Comparison of ENCODE assay signal across 15 cellular contexts in the genomic region with DNA sequence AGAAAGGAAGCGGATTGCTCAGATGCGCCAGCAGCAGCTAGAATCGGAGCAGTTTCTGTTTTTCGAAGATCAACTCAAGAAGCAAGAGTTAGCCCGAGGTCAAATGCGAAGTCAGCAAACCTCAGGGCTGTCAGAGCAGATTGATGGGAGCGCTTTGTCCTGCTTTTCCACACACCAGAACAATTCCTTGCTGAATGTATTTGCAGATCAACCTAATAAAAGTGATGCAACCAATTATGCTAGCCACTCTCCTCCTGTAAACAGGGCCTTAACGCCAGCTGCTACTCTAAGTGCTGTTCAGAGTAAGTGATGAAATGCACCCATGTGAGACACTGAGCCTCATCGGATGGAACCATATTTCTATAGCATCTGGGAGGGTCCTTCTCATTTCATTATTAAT. TPM values are rescaled to one million over a fixed set of nuclear protein-coding genes. Genes with fewer than 3 reads are reported as not detected.
A peak's percentile ranks its signal among the peaks of the same experiment; 100 is the strongest.
DNase-seq lines count a peak whose midpoint lies in the region; ATAC-seq, FAIRE-seq and TF ChIP-seq lines count a peak whose summit lies in the region.
"Had no signal": no experiment of that assay in that cellular context is flagged by ENCODE, and none has a peak within 500 bp of the region (broad histone marks: within the 10 kb centered on the region; RNA-seq: fewer than 3 reads in every experiment).

No MANE protein-coding gene starts in this region.

- peak; percentile 20 for FAIRE-seq in GM12891 (lab: Jason Lieb, UNC)
- FAIRE-seq: colon, GM12878, TTC549 had no signal

- TF ChIP-seq POLR2A in GM12891 (IDR thresholded peaks at IDR 0.05; ENCODE audit: low read depth, low read length) = no peak

- intact Hi-C loops in sciatic nerve (cut with DNase I) = no loop called here

- no peak for DNase-seq in GM12891 (ENCODE audit: insufficient read length, low spot score)
- peak; percentile 71 for DNase-seq in NCI-H345 (lab: John Stamatoyannopoulos, UW)
- DNase-seq in fibroblast of villous mesenchyme (ENCODE audit: low read depth) = peak; percentile 86
- DNase-seq in sciatic nerve (ENCODE audit: low spot score) = no peak
- no peak for DNase-seq in EL
- no peak for DNase-seq in KBM-7
- DNase-seq: CD4-positive, CD25-positive, alpha-beta regulatory T cell; hippocampal formation; stimulated activated CD4-positive, alpha-beta T cell treated with anti-CD3 and anti-CD28 coated beads, Interleukin-4, amount 100 ng/mL, for 24 hours; testis had no signal

- H3K4me3 ChIP-seq in fibroblast of villous mesenchyme (ENCODE audit: low read depth, low read length) = no peak overlapping the region
- H3K4me3 ChIP-seq: GM12878, testis had no signal

- in situ Hi-C loops in KBM-7 (cut with MboI; ENCODE audit: low pct_unique_long_range_greater_than_20kb, low sequenced_read_pairs) = no loop called here

- peak; percentile 91 for ATAC-seq in sciatic nerve
- ATAC-seq in esophagus mucosa = no peak
- no peak for ATAC-seq in HG02870 (IDR thresholded peaks at IDR 0.05; ENCODE audit: unreplicated experiment)
- ATAC-seq: GM12878 had no signal

- no peak for TF ChIP-seq CTCF in fibroblast of villous mesenchyme (IDR thresholded peaks at IDR 0.05; ENCODE audit: insufficient read depth, low read depth, low read length)

TF ChIP-seq in GM12891, 5 proteins besides CTCF, POLR2A, EP300 and RAD21:
- TF ChIP-seq SPI1 (IDR thresholded peaks at IDR 0.05; ENCODE audit: low read depth, low read length) (no peak), POU2F2 (IDR thresholded peaks at IDR 0.05; ENCODE audit: low read depth, low read length) (no peak), TAF1 (IDR thresholded peaks at IDR 0.05; ENCODE audit: low read depth, low read length) (no peak), PAX5 (IDR thresholded peaks at IDR 0.05; ENCODE audit: insufficient read depth, low read length, severe bottlenecking) (no peak), POLR2AphosphoS5 (IDR thresholded peaks at IDR 0.05; ENCODE audit: low read depth, low read length) (no peak)
TF ChIP-seq in GM12891: peak in this region for 0.

RNA-seq across cellular contexts. Expression of a gene that starts 33.1 kb away (rescaled TPM):
- polyA plus RNA-seq in GM12891 (2012; ENCODE audit: low read depth, missing spikeins) = 14.6 TPM
- total RNA-seq in fibroblast of villous mesenchyme (98.9 and 120 TPM in 2 replicates), sciatic nerve (13.6 TPM), esophagus mucosa (2.5 TPM)

RNA-seq across cellular contexts. Expression of a gene that starts 39.4 kb away (rescaled TPM):
- 60.5 TPM for polyA plus RNA-seq in GM12891 (2012; ENCODE audit: low read depth, missing spikeins)
- 2,403 and 2,598 TPM in 2 replicates for total RNA-seq in fibroblast of villous mesenchyme
- total RNA-seq in sciatic nerve = 573 TPM
- total RNA-seq in esophagus mucosa = 53.0 TPM

Comparison
In these comparisons a context has a peak if more than half of its experiments do, and no peak if none do; other contexts are left out.
1. DNase-seq: peak in NCI-H345 (single experiment) and fibroblast of villous mesenchyme (single experiment); none in GM12891 (single experiment), sciatic nerve (single experiment), EL (single experiment) and KBM-7 (single experiment).
2. RNA of a gene that starts 39.4 kb away (total RNA-seq): 2,403 to 2,598 TPM in fibroblast of villous mesenchyme and 573 TPM in sciatic nerve (single experiment); 53.0 TPM in esophagus mucosa (single experiment); every median in the first group is over 10 times any median in the second.